ENCODE assay signal across 21 cellular contexts in the genomic region with DNA sequence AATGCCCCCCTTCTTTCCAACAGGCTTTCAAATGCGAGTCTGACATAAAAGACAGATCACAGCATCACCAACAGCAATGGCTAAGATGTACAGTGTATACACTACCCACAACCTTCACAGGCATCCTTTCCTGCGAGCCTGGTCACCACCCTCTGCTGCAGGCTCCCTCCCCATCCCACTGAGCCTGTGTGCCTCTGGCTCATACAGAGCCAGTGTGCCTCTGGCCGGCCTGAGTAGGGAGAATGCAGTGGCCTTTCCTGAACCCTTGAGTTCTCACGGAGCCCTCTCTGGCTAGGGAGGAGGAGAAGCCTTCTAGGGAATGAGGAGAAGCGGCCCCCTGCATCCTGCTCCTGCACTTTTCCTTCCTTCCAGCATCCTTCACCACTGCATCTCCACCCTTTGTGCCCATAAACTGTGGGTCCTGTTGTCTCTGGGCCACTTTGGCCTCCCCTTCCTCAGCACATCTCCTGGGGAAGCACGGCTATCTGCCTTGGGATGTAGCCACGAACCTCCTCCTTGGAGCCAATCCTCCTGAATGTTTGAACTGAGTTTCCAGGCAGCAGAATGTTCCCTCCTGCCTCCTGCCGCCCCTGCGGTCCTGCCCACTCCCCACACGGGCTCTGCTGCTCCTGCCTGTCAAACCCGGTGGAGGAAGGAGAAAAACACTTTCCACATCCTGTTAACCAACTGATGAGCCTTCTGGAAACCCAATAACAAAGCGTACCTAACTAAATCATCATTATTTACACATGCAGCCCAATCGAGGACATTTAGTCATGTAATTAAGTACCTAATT. TPM values are rescaled to one million over a fixed set of nuclear protein-coding genes. Genes with fewer than 3 reads are reported as not detected.
DNase-seq lines count a peak whose midpoint lies in the region; ATAC-seq and TF ChIP-seq lines count a peak whose summit lies in the region.
"Had no signal": no experiment of that assay in that cellular context is flagged by ENCODE, and none has a peak within 500 bp of the region (broad histone marks: within the 10 kb centered on the region; RNA-seq: fewer than 3 reads in every experiment).

No MANE protein-coding gene starts in this region.

- CTCF ChIA-PET in T-cell (lab: Charles Lee) = no interaction called here

- no peak for DNase-seq in activated naive CD8-positive, alpha-beta T cell treated with anti-CD3 and anti-CD28 coated beads, Interleukin-2, amount 50 U/mL, for 24 hours
- DNase-seq in T-cell = no peak
- DNase-seq in posterior vena cava (ENCODE audit: low spot score) = peak; percentile 30
- DNase-seq in NCI-H2196 (lab: John Stamatoyannopoulos, UW; ENCODE audit: unreplicated experiment) = no peak
- DNase-seq in NCI-H1092 treated with DMSO at 0.1 percent for 48 hours (lab: John Stamatoyannopoulos, UW) = no peak
- DNase-seq in NOMO-1 treated with dmso at 0.1 percent for 144 hours (lab: John Stamatoyannopoulos, UW; ENCODE audit: unreplicated experiment) = no peak
- DNase-seq: activated CD8-positive, alpha-beta memory T cell treated with anti-CD3 and anti-CD28 coated beads, Interleukin-2, amount 50 U/mL, for 48 hours; Caco-2; DND-41; islet precursor cell; mammary epithelial cell; NCI-H1105 treated with DMSO at 0.1 percent for 48 hours; NCI-H2081; SK-N-SH; stimulated activated CD4-positive, alpha-beta T cell treated with anti-CD3 and anti-CD28 coated beads, Interleukin-1b, Interleukin-23, amount 100 ng/mL, for 48 hours; upper lobe of left lung had no signal

- H3K27me3 ChIP-seq in gastroesophageal sphincter = no peaks in the 10 kb centered on the region
- H3K27me3 ChIP-seq: hepatocyte, upper lobe of left lung had no signal

- intact Hi-C loops in posterior vena cava (cut with DNase I) = loop anchor here in 1 of 2 donors (1.0 kb wide), 1 partner anchor 20 kb away; no protein-coding TSS in a partner anchor

- H3K4me3 Mint-ChIP-seq in activated naive CD8-positive, alpha-beta T cell = no peak overlapping the region
- no peak overlapping the region for H3K4me3 Mint-ChIP-seq in activated naive CD8-positive, alpha-beta T cell treated with anti-CD3 and anti-CD28 coated beads, Interleukin-2, amount 50 U/mL, for 24 hours
- H3K4me3 Mint-ChIP-seq in T-cell = peak overlapping the region in 1 of 3 donors; percentile 20
- H3K4me3 Mint-ChIP-seq: dendritic cell treated with granulocyte-macrophage colony-stimulating factor and Interleukin-4, amounts not matched to agents 40 ng/mL and 50 ng/mL, for 4 days had no signal

- peaks cover 25% of the 10 kb centered on the region for H3K36me3 Mint-ChIP-seq in activated naive CD8-positive, alpha-beta T cell
- peaks cover 62% of the 10 kb centered on the region for H3K36me3 Mint-ChIP-seq in activated naive CD8-positive, alpha-beta T cell treated with anti-CD3 and anti-CD28 coated beads, Interleukin-2, amount 50 U/mL, for 24 hours (ENCODE audit: low read depth)
- peaks cover 75% of the 10 kb centered on the region for H3K36me3 Mint-ChIP-seq in T-cell

- ATAC-seq in activated naive CD8-positive, alpha-beta T cell treated with anti-CD3 and anti-CD28 coated beads, Interleukin-2, amount 50 U/mL, for 24 hours = no peak
- ATAC-seq in T-cell (replicated peaks in 1 of 4) = no peak
- peak; percentile 46 for ATAC-seq in gastroesophageal sphincter

- TF ChIP-seq POLR2A in gastroesophageal sphincter (IDR thresholded peaks at IDR 0.05) = no peak

- H3K9me3 Mint-ChIP-seq in activated naive CD8-positive, alpha-beta T cell (ENCODE audit: low read depth) = peaks cover 5% of the 10 kb centered on the region
- H3K9me3 Mint-ChIP-seq in activated naive CD8-positive, alpha-beta T cell treated with anti-CD3 and anti-CD28 coated beads, Interleukin-2, amount 50 U/mL, for 24 hours = peaks cover 6% of the 10 kb centered on the region
- peaks cover 7 to 8% (median 7%) of the 10 kb centered on the region in 3 donors for H3K9me3 Mint-ChIP-seq in T-cell

- H3K27ac ChIP-seq in gastroesophageal sphincter = peak overlapping the region in 2 of 4 donors; percentile 9 to 25
- H3K27ac ChIP-seq: hepatocyte, HL-60, upper lobe of left lung had no signal

- H3K9me3 ChIP-seq in gastroesophageal sphincter = peaks cover 0 to 7% (median 0%) of the 10 kb centered on the region in 3 donors
- H3K9me3 ChIP-seq: SK-N-SH had no signal

- H3K4me1 ChIP-seq in gastroesophageal sphincter = peaks cover 0 to 25% (median 0%) of the 10 kb centered on the region in 3 donors
- H3K4me1 ChIP-seq: Caco-2 had no signal

- no peak overlapping the region for H3K4me3 ChIP-seq in gastroesophageal sphincter
- H3K4me3 ChIP-seq: hepatocyte, upper lobe of left lung had no signal

- WGBS in gastroesophageal sphincter (ENCODE audit: low coverage in 1 of 2), 2 donors = 44 to 50% methylated on average over 2 to 5 of the region's 13 CpGs

- POLR2A ChIA-PET in T-cell (lab: Charles Lee) = no interaction called here

- no peaks in the 10 kb centered on the region for H3K27me3 Mint-ChIP-seq in activated naive CD8-positive, alpha-beta T cell
- no peaks in the 10 kb centered on the region for H3K27me3 Mint-ChIP-seq in activated naive CD8-positive, alpha-beta T cell treated with anti-CD3 and anti-CD28 coated beads, Interleukin-2, amount 50 U/mL, for 24 hours
- H3K27me3 Mint-ChIP-seq in T-cell = no peaks in the 10 kb centered on the region
- H3K27me3 Mint-ChIP-seq: dendritic cell treated with granulocyte-macrophage colony-stimulating factor and Interleukin-4, amounts not matched to agents 40 ng/mL and 50 ng/mL, for 4 days had no signal

- H3K27ac Mint-ChIP-seq in activated naive CD8-positive, alpha-beta T cell = peak overlapping the region; percentile 61
- no peak overlapping the region for H3K27ac Mint-ChIP-seq in activated naive CD8-positive, alpha-beta T cell treated with anti-CD3 and anti-CD28 coated beads, Interleukin-2, amount 50 U/mL, for 24 hours
- peak overlapping the region; percentile 38 to 71 for H3K27ac Mint-ChIP-seq in T-cell
- H3K27ac Mint-ChIP-seq: dendritic cell treated with granulocyte-macrophage colony-stimulating factor and Interleukin-4, amounts not matched to agents 40 ng/mL and 50 ng/mL, for 4 days had no signal

- no peak for TF ChIP-seq EP300 in gastroesophageal sphincter (IDR thresholded peaks at IDR 0.05)

- TF ChIP-seq CTCF in gastroesophageal sphincter (IDR thresholded peaks at IDR 0.05) = no peak

- H3K36me3 ChIP-seq in gastroesophageal sphincter = peaks cover 0 to 47% of the 10 kb centered on the region in 2 donors

- H3K4me1 Mint-ChIP-seq in activated naive CD8-positive, alpha-beta T cell (ENCODE audit: low read depth) = peaks cover 57% of the 10 kb centered on the region
- H3K4me1 Mint-ChIP-seq in activated naive CD8-positive, alpha-beta T cell treated with anti-CD3 and anti-CD28 coated beads, Interleukin-2, amount 50 U/mL, for 24 hours = peaks cover 25% of the 10 kb centered on the region
- H3K4me1 Mint-ChIP-seq in T-cell = peaks cover 49 to 78% (median 59%) of the 10 kb centered on the region in 3 donors

RNA-seq across cellular contexts. Expression of a gene that starts 22.5 kb away (rescaled TPM):
- total RNA-seq in T-cell (100 to 1,000 TPM; 109 to 137 (median 116) TPM), gastroesophageal sphincter (100 to 1,000 TPM in 2 of 4 donors, 10 to 100 TPM in 2; 93.4 to 151 (median 108) TPM), posterior vena cava (100 to 1,000 TPM; 107 to 115 TPM)
- total RNA-seq: Caco-2 had no signal
